In genomic region chr6:150198532-150198931, GRCh38 we compare ENCODE assay signal across 26 cellular contexts. TPM values are rescaled to one million over a fixed set of nuclear protein-coding genes. Genes with fewer than 3 reads are reported as not detected.
"Had no signal": no experiment of that assay in that cellular context is flagged by ENCODE, and none has a peak within 500 bp of the region (broad histone marks: within the 10 kb centered on the region; RNA-seq: fewer than 3 reads in every experiment).

No MANE protein-coding gene starts in this region.

- H3K27me3 ChIP-seq: esophagus squamous epithelium, heart right ventricle, neutrophil, pancreas, thyroid gland had no signal

- H3K27ac ChIP-seq: coronary artery, esophagus squamous epithelium, heart right ventricle, lower lobe of right lung, neutrophil, pancreas, stomach, thyroid gland had no signal

- H3K4me3 ChIP-seq: coronary artery, esophagus squamous epithelium, heart right ventricle, lower lobe of right lung, pancreas, smooth muscle cell, stomach, thyroid gland had no signal

- H3K4me1 ChIP-seq: pancreas had no signal

- H3K36me3 Mint-ChIP-seq: natural killer cell; stimulated activated effector memory CD8-positive, alpha-beta T cell treated with anti-CD3 and anti-CD28 coated beads, Interleukin-12 subunit alpha, Interleukin-12 subunit beta, amount 100 ng/mL, for 72 hours had no signal

- H3K4me3 Mint-ChIP-seq: effector memory CD8-positive, alpha-beta T cell; natural killer cell; stimulated activated effector memory CD8-positive, alpha-beta T cell treated with anti-CD3 and anti-CD28 coated beads, Interleukin-12 subunit alpha, Interleukin-12 subunit beta, amount 100 ng/mL, for 72 hours had no signal

- H3K36me3 ChIP-seq: esophagus squamous epithelium, heart right ventricle, lower lobe of right lung, neutrophil, pancreas, stomach, thyroid gland had no signal

- H3K4me2 ChIP-seq: smooth muscle cell had no signal

- H3K9me3 Mint-ChIP-seq: effector memory CD8-positive, alpha-beta T cell; natural killer cell; stimulated activated effector memory CD8-positive, alpha-beta T cell treated with anti-CD3 and anti-CD28 coated beads, Interleukin-12 subunit alpha, Interleukin-12 subunit beta, amount 100 ng/mL, for 72 hours had no signal

- DNase-seq: dermis blood vessel endothelial cell; effector memory CD8-positive, alpha-beta T cell; erythroblast; esophagus squamous epithelium; foreskin melanocyte; glutamatergic neuron; heart right ventricle; hippocampal formation; left colon; left ventricle myocardium superior; lower lobe of right lung; natural killer cell; pancreas; stimulated activated CD4-positive, alpha-beta T cell treated with anti-CD3 and anti-CD28 coated beads, Interleukin-12 subunit alpha, Interleukin-12 subunit beta, amount 100 ng/mL, for 4 hours; stimulated activated CD4-positive, alpha-beta T cell treated with anti-CD3 and anti-CD28 coated beads, Interleukin-1b, Interleukin-23, amount 100 ng/mL, for 48 hours; stimulated activated CD4-positive, alpha-beta T cell treated with anti-CD3 and anti-CD28 coated beads, Interleukin-4, amount 100 ng/mL, for 24 hours; stimulated activated naive CD4-positive, alpha-beta T cell treated with Interleukin-2 at 50 U/mL for 16 hours; stomach; thyroid gland; trophoblast cell had no signal

- H3K27ac Mint-ChIP-seq: effector memory CD8-positive, alpha-beta T cell; natural killer cell; progenitor cell of endocrine pancreas; stimulated activated effector memory CD8-positive, alpha-beta T cell treated with anti-CD3 and anti-CD28 coated beads, Interleukin-12 subunit alpha, Interleukin-12 subunit beta, amount 100 ng/mL, for 72 hours had no signal

- ATAC-seq: effector memory CD8-positive, alpha-beta T cell; left colon; lower lobe of right lung; natural killer cell; pancreas; sciatic nerve; stimulated activated effector memory CD8-positive, alpha-beta T cell treated with anti-CD3 and anti-CD28 coated beads, Interleukin-12 subunit alpha, Interleukin-12 subunit beta, amount 100 ng/mL, for 72 hours had no signal

- H3K9me3 ChIP-seq: esophagus squamous epithelium, heart right ventricle, lower lobe of right lung, neutrophil, pancreas, stomach, thyroid gland had no signal

RNA-seq across cellular contexts. Expression of gene PPP1R14C, which starts 55.7 kb away (rescaled TPM):
- total RNA-seq: dermis blood vessel endothelial cell, natural killer cell had no signal
